ENCODE assay signal across 27 cellular contexts in the genomic region with DNA sequence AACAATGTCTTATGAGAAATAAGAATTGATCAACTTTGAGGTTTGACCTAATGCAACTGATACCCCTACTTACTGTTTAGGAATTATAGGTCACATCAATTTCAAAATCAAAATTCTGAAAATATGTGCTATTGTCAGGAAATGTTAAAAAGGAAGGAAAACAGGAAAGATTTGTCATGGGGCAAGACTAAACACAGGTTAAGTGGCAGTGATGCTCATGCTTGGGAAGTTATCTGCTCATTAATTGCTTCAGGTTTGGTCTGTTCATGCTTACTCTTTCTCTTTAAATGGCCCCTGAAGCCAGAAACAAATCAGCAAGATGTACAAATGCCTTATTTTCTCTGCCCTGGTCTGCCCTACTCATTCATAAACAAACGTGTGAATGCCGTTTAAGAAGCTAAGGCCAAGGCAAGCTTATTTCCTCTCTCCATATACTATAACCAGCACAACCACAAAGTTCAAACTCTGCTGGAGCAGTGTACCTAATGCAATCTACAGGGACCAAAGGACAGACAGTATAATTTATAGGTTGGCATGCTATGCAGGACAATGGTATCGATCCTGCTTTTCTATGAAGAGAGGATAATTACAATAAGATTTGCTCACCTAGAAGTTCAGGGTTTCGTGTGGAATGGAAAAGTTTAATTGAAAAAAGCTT.
"Had no signal": no experiment of that assay in that cellular context is flagged by ENCODE, and none has a peak within 500 bp of the region (broad histone marks: within the 10 kb centered on the region; RNA-seq: fewer than 3 reads in every experiment).

No MANE protein-coding gene starts in this region.

- H3K4me3 Mint-ChIP-seq: activated CD8-positive, alpha-beta T cell treated with anti-CD3 and anti-CD28 coated beads for 36 hours; activated naive CD4-positive, alpha-beta T cell treated with anti-CD3 and anti-CD28 coated beads, Interleukin-2, amount 50 U/mL, for 24 hours; activated T-cell treated with anti-CD3 and anti-CD28 coated beads, Interleukin-2, amount 50 U/mL, for 4 hours; activated T-helper 17 cell treated with anti-CD3 and anti-CD28 coated beads, Interleukin-2, amount 50 U/mL, for 72 hours; central memory CD8-positive, alpha-beta T cell; immature natural killer cell; mesothelial cell of epicardium; stimulated activated naive B cell treated with anti-CD40 and anti-IgM and Interleukin-4, amounts not matched to agents 10 μg/mL and 1 μg/mL and 100 μg/mL, for 72 hours; T-helper 1 cell treated with Interleukin-12 subunit alpha and Interleukin-12 subunit beta and Interleukin-4 antibody, amounts not matched to agents 30 μg/mL and 1 μg/mL, for 36 hours had no signal

- H3K36me3 Mint-ChIP-seq: immature natural killer cell had no signal

- H3K27me3 Mint-ChIP-seq: activated CD8-positive, alpha-beta T cell treated with anti-CD3 and anti-CD28 coated beads for 36 hours; activated naive CD4-positive, alpha-beta T cell treated with anti-CD3 and anti-CD28 coated beads, Interleukin-2, amount 50 U/mL, for 24 hours; activated T-helper 17 cell treated with anti-CD3 and anti-CD28 coated beads, Interleukin-2, amount 50 U/mL, for 72 hours; naive thymus-derived CD4-positive, alpha-beta T cell had no signal

- H3K9me3 ChIP-seq: gastroesophageal sphincter, pancreas, prostate gland, sigmoid colon, suprapubic skin, tibial artery had no signal

- H3K27ac ChIP-seq: gastroesophageal sphincter, pancreas, prostate gland, sigmoid colon, suprapubic skin, tibial artery had no signal

- ATAC-seq: activated CD8-positive, alpha-beta T cell treated with anti-CD3 and anti-CD28 coated beads for 36 hours; activated T-cell treated with anti-CD3 and anti-CD28 coated beads, Interleukin-2, amount 50 U/mL, for 4 hours; activated T-helper 17 cell treated with anti-CD3 and anti-CD28 coated beads, Interleukin-2, amount 50 U/mL, for 72 hours; gastroesophageal sphincter; naive thymus-derived CD4-positive, alpha-beta T cell; pancreas; stimulated activated naive B cell treated with anti-CD40 and anti-IgM and Interleukin-4, amounts not matched to agents 10 μg/mL and 1 μg/mL and 100 μg/mL, for 72 hours had no signal

- H3K36me3 ChIP-seq: gastroesophageal sphincter, pancreas, prostate gland, sigmoid colon, suprapubic skin, tibial artery had no signal

- H3K27ac Mint-ChIP-seq: activated CD8-positive, alpha-beta T cell treated with anti-CD3 and anti-CD28 coated beads for 36 hours; activated naive CD4-positive, alpha-beta T cell treated with anti-CD3 and anti-CD28 coated beads, Interleukin-2, amount 50 U/mL, for 24 hours; activated T-helper 17 cell treated with anti-CD3 and anti-CD28 coated beads, Interleukin-2, amount 50 U/mL, for 72 hours; immature natural killer cell; mesothelial cell of epicardium; stimulated activated naive B cell treated with anti-CD40 and anti-IgM and Interleukin-4, amounts not matched to agents 10 μg/mL and 1 μg/mL and 100 μg/mL, for 72 hours; T-helper 1 cell treated with Interleukin-12 subunit alpha and Interleukin-12 subunit beta and Interleukin-4 antibody, amounts not matched to agents 30 μg/mL and 1 μg/mL, for 36 hours had no signal

- H3K9me3 Mint-ChIP-seq: activated CD8-positive, alpha-beta T cell treated with anti-CD3 and anti-CD28 coated beads for 36 hours; activated T-helper 17 cell treated with anti-CD3 and anti-CD28 coated beads, Interleukin-2, amount 50 U/mL, for 72 hours; immature natural killer cell; T-helper 1 cell treated with Interleukin-12 subunit alpha and Interleukin-12 subunit beta and Interleukin-4 antibody, amounts not matched to agents 30 μg/mL and 1 μg/mL, for 36 hours had no signal

- H3K4me1 Mint-ChIP-seq: central memory CD8-positive, alpha-beta T cell; stimulated activated naive B cell treated with anti-CD40 and anti-IgM and Interleukin-4, amounts not matched to agents 10 μg/mL and 1 μg/mL and 100 μg/mL, for 72 hours had no signal

- DNase-seq: activated CD4-positive, alpha-beta T cell treated with anti-CD3 and anti-CD28 coated beads, Interleukin-2, amount 50 U/mL, for 1 hour; activated CD4-positive, CD25-positive, alpha-beta regulatory T cell treated with anti-CD3 and anti-CD28 coated beads, Interleukin-2, amount 50 U/mL, for 72 hours; activated CD8-positive, alpha-beta T cell treated with anti-CD3 and anti-CD28 coated beads for 36 hours; activated T-cell treated with anti-CD3 and anti-CD28 coated beads, Interleukin-2, amount 50 U/mL, for 4 hours; anterior cingulate cortex; effector memory CD4-positive, alpha-beta T cell; head of caudate nucleus; hypothalamus; immature natural killer cell; kidney; naive thymus-derived CD4-positive, alpha-beta T cell; nucleus accumbens; pancreas; retina; sigmoid colon; stimulated activated CD4-positive, alpha-beta T cell treated with anti-CD3 and anti-CD28 coated beads, Interleukin-1b, Interleukin-23, amount 100 ng/mL, for 48 hours; stimulated activated naive B cell treated with anti-CD40 and anti-IgM and Interleukin-4, amounts not matched to agents 10 μg/mL and 1 μg/mL and 100 μg/mL, for 72 hours; T1000; tibial artery had no signal
